11 cellular contexts compared by ENCODE assay signal in the genomic region with DNA sequence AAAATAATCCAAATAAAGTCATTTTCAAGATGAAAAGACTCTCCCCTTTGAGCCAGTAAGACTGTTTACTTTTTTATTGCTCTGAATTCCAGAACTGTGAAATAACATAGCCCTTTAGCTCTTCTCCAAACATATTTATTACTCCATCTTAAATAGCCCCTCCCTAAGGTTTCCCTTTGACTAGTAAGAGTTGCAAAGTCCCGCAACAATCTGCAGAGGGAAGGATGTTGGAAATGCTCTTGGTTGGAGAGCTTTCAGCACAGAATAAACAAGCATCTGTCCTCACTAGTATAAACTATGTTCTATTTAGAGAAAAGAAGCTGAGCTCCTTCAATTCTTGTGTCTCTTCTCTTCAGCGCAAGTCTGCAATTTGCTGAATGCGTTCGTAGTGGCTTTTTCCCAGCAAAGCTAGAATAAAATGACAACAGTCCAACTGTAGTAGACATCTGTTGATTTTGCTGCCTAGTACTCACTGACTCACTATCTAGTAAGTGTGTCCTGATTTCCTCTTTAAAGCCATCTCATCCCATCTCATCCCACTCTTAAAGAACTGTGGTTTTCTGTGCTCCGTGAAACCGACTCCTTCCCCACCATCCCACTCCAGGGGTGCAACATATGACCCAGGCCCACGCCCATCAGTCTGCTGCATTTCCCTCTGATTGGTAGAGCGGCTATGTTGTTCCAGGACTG.
DNase-seq lines count a peak whose midpoint lies in the region; ATAC-seq and TF ChIP-seq lines count a peak whose summit lies in the region.
"Had no signal": no experiment of that assay in that cellular context is flagged by ENCODE, and none has a peak within 500 bp of the region (broad histone marks: within the 10 kb centered on the region; RNA-seq: fewer than 3 reads in every experiment).

No MANE protein-coding gene starts in this region.

- no peak for TF ChIP-seq POLR2A in transverse colon (IDR thresholded peaks at IDR 0.05)

- peaks cover 28% of the 10 kb centered on the region for H3K4me1 Mint-ChIP-seq in chondrocyte (ENCODE audit: low read depth)
- peaks cover 19 to 20% of the 10 kb centered on the region in 2 donors for H3K4me1 Mint-ChIP-seq in natural killer cell

- peak overlapping the region; percentile 63 to 78 (median 74) for H3K27ac ChIP-seq in transverse colon
- H3K27ac ChIP-seq: ascending aorta had no signal

- no peaks in the 10 kb centered on the region for H3K36me3 Mint-ChIP-seq in chondrocyte (ENCODE audit: low read depth)
- no peaks in the 10 kb centered on the region for H3K36me3 Mint-ChIP-seq in natural killer cell

- ATAC-seq in natural killer cell = no peak
- no peak for ATAC-seq in GM21367 (IDR thresholded peaks at IDR 0.05; ENCODE audit: unreplicated experiment)
- ATAC-seq: HCT116 had no signal

- H3K9me3 Mint-ChIP-seq in chondrocyte (ENCODE audit: low read depth) = peaks cover 5% of the 10 kb centered on the region
- peaks cover 2% of the 10 kb centered on the region in 2 donors for H3K9me3 Mint-ChIP-seq in natural killer cell

- no peak overlapping the region for H3K4me3 Mint-ChIP-seq in chondrocyte (ENCODE audit: unreplicated experiment)
- H3K4me3 Mint-ChIP-seq in natural killer cell = no peak overlapping the region

- DNase-seq in HCEC 1CT (peak; percentile 51), chondrocyte (ENCODE audit: low spot score) (no peak), left kidney (ENCODE audit: low read depth, low spot score) (peak; percentile 49), transverse colon (no peak), GM19238 (ENCODE audit: insufficient read length, low spot score) (no peak), natural killer cell (no peak)
- DNase-seq: NCI-H510A treated with DMSO at 0.1 percent for 48 hours; stimulated activated CD8-positive, alpha-beta memory T cell treated with anti-CD3 and anti-CD28 coated beads, Interleukin-4, amount 100 ng/mL, for 48 hours had no signal

- H3K4me3 ChIP-seq in transverse colon = no peak overlapping the region
- H3K4me3 ChIP-seq: ascending aorta had no signal

- H3K9me3 ChIP-seq in transverse colon = no peaks in the 10 kb centered on the region
- H3K9me3 ChIP-seq: ascending aorta had no signal

- H3K27me3 ChIP-seq in transverse colon = no peaks in the 10 kb centered on the region
- H3K27me3 ChIP-seq: ascending aorta had no signal

- H3K27ac Mint-ChIP-seq in chondrocyte (ENCODE audit: unreplicated experiment) (peak overlapping the region; percentile 77), natural killer cell (no peak overlapping the region)

- in situ Hi-C loops in transverse colon (cut with MboI; ENCODE audit: low pct_ligation_motif_present in 1 of 4, low pct_unique_long_range_greater_than_20kb in 1 of 4, low sequenced_read_pairs in 3 of 4) = no loop called here

- no peak for TF ChIP-seq EP300 in transverse colon (IDR thresholded peaks at IDR 0.05; ENCODE audit: low read depth)

- intact Hi-C loops in transverse colon (cut with DNase I; ENCODE audit: low total_unique reads) = no loop called here
- intact Hi-C loops in natural killer cell (cut with micrococcal nuclease) = no loop called here

- H3K36me3 ChIP-seq in transverse colon = no peaks in the 10 kb centered on the region
- H3K36me3 ChIP-seq: ascending aorta had no signal

- TF ChIP-seq CTCF in chondrocyte (IDR thresholded peaks at IDR 0.05) (no peak), transverse colon (IDR thresholded peaks at IDR 0.05) (no peak), natural killer cell (IDR thresholded peaks at IDR 0.05) (no peak)

- WGBS in transverse colon (ENCODE audit: low coverage in 1 of 2), 2 donors = 61 to 70% methylated on average over 3 to 8 of the region's 8 CpGs

- H3K4me1 ChIP-seq in transverse colon = peaks cover 0 to 45% (median 33%) of the 10 kb centered on the region in 4 donors

- H3K27me3 Mint-ChIP-seq in chondrocyte (ENCODE audit: low read depth) (no peaks in the 10 kb centered on the region), natural killer cell (ENCODE audit: low read depth in 2 of 2) (peaks cover 6 to 8% of the 10 kb centered on the region in 2 donors)

Comparison
In these comparisons a context has a peak if more than half of its experiments do, and no peak if none do; other contexts are left out.
1. DNase-seq: peak in HCEC 1CT (single experiment) and left kidney (single experiment); none in chondrocyte (single experiment), transverse colon (single experiment), GM19238 (single experiment) and natural killer cell (single experiment).